9 cellular contexts compared by ENCODE assay signal in the genomic region with DNA sequence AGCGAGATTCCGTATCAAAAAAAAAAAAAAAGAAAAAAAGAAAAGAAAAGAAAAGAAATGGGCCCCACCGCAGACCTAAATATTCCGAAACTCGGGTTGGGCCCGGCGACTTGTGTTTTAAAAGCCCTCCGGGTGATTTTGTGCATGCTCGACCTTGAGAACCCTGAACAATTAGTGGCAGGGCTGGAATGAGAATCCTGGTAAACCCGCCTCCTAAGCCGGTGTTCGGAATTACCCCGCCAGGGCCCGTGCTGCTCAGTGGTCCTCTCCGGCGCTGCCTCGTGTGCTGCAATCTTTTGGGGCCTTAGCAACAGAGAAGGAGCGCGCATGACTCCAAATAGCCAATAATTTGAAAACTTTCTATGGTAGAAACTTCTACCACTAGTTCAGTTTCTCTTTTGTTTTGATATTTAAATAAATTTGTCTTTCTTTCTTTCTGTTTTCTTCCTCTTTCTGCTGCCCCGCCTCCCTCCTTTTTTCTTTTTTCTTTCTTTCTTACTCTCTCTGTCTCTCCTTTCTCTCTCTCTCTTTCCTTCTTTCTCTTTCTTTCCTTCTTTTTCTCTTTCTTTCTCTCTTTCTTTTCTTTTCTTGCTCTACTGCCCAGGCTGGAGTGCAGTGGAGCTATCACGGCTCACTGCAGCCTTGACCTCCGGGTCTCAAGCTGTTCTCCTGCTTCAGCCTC. TPM values are rescaled to one million over a fixed set of nuclear protein-coding genes. Genes with fewer than 3 reads are reported as not detected.
DNase-seq lines count a peak whose midpoint lies in the region; ATAC-seq and TF ChIP-seq lines count a peak whose summit lies in the region.
"Had no signal": no experiment of that assay in that cellular context is flagged by ENCODE, and none has a peak within 500 bp of the region (broad histone marks: within the 10 kb centered on the region; RNA-seq: fewer than 3 reads in every experiment).

No MANE protein-coding gene starts in this region.

- H3K36me3 ChIP-seq in psoas muscle (ENCODE audit: insufficient read depth in 1 of 2, low read depth in 1 of 2): no peaks in the 10 kb centered on the region
- H3K36me3 ChIP-seq in SK-N-SH (replicated peaks in 1 of 2; ENCODE audit: control insufficient read depth in 1 of 2, insufficient read depth in 2 of 2, low read length in 1 of 2): no peaks in the 10 kb centered on the region

- H3K27me3 ChIP-seq in psoas muscle (ENCODE audit: insufficient read depth in 3 of 3, low read length in 2 of 3): peaks cover 0 to 37% (median 15%) of the 10 kb centered on the region in 3 donors
- no peaks in the 10 kb centered on the region for H3K27me3 ChIP-seq in SK-N-SH (ENCODE audit: insufficient read depth)

- H2AFZ ChIP-seq in SK-N-SH (ENCODE audit: low read depth): no peak overlapping the region

- intact Hi-C loops in psoas muscle (cut with DNase I): no loop called here

- no peak overlapping the region for H3K27ac ChIP-seq in psoas muscle
- H3K27ac ChIP-seq in SK-N-SH (ENCODE audit: low read depth in 2 of 2, low read length in 1 of 2): no peak overlapping the region

- H3K4me3 ChIP-seq in epithelial cell of esophagus (ENCODE audit: low read length) (peak overlapping the region; percentile 50), psoas muscle (peak overlapping the region; percentile 73), SK-N-SH (ENCODE audit: low read depth in 2 of 2, low read length in 1 of 2) (no peak overlapping the region)

- no peak for TF ChIP-seq RAD21 in SK-N-SH (IDR thresholded peaks at IDR 0.05; ENCODE audit: low read length)

- H3K79me2 ChIP-seq in SK-N-SH (ENCODE audit: insufficient read depth): no peaks in the 10 kb centered on the region

- POLR2A ChIA-PET in SK-N-SH (lab: Yijun Ruan, JAX): interaction anchor here (1.2 to 1.4 kb wide), 2 partner anchors 21 to 51 kb away, joined by 3 to 4 read pairs; no protein-coding TSS in a partner anchor

- DNase-seq in DMS53 (lab: John Stamatoyannopoulos, UW): peak; percentile 76
- DNase-seq in SHP77 (lab: John Stamatoyannopoulos, UW): peak; percentile 43 to 46
- peak; percentile 53 for DNase-seq in epithelial cell of esophagus (ENCODE audit: low read depth)
- DNase-seq in psoas muscle: no peak
- DNase-seq in SK-N-SH: no peak
- DNase-seq in putamen (ENCODE audit: low spot score): no peak

- H3K9me3 ChIP-seq in psoas muscle: no peaks in the 10 kb centered on the region
- no peaks in the 10 kb centered on the region for H3K9me3 ChIP-seq in SK-N-SH

- H3F3A ChIP-seq in SK-N-SH (replicated peaks; ENCODE audit: insufficient read depth): peaks cover 23% of the 10 kb centered on the region

- no peak overlapping the region for H3K4me2 ChIP-seq in SK-N-SH

- no peaks in the 10 kb centered on the region for H3K9me2 ChIP-seq in SK-N-SH

- CTCF ChIA-PET in SK-N-SH (lab: Yijun Ruan, JAX): interaction anchor here (0.9 to 2.3 kb wide), 2 partner anchors 28 to 100 kb away, joined by 3 to 7 read pairs; no protein-coding TSS in a partner anchor

- no peak overlapping the region for H3K9ac ChIP-seq in SK-N-SH

- TF ChIP-seq EP300 in SK-N-SH (IDR thresholded peaks at IDR 0.05; ENCODE audit: borderline replicate concordance in 1 of 2, low read depth in 1 of 2, low read length in 1 of 2): no peak

- ATAC-seq in GM19452 (IDR thresholded peaks at IDR 0.05; ENCODE audit: unreplicated experiment) (peak; percentile 37), psoas muscle (peak in 1 of 4 donors; percentile 39), GM18867 (IDR thresholded peaks at IDR 0.05; ENCODE audit: unreplicated experiment) (no peak)

- H4K20me1 ChIP-seq in SK-N-SH (ENCODE audit: insufficient read depth): no peaks in the 10 kb centered on the region

- WGBS in psoas muscle, 3 donors: 60 to 67% (median 66%) methylated on average over 21 to 22 of the region's 22 CpGs
- 95% methylated on average over 21 of the region's 22 CpGs for WGBS in SK-N-SH (ENCODE audit: low lambda C conversion rate)

- H3K4me1 ChIP-seq in psoas muscle (peaks cover 3% of the 10 kb centered on the region), SK-N-SH (ENCODE audit: control insufficient read depth in 1 of 2, insufficient read depth in 2 of 2, low read depth in 1 of 2, low read length in 1 of 2) (peaks cover 4 to 48% of the 10 kb centered on the region in 2 experiments; a peak in 2 of 4 replicates)

- no peak for TF ChIP-seq CTCF in epithelial cell of esophagus (IDR thresholded peaks at IDR 0.05; ENCODE audit: insufficient read depth, low read depth, low read length, missing control alignments)
- no peak for TF ChIP-seq CTCF in psoas muscle (IDR thresholded peaks at IDR 0.05)
- no peak for TF ChIP-seq CTCF in SK-N-SH (IDR thresholded peaks at IDR 0.05)

TF ChIP-seq in SK-N-SH, 30 proteins besides CTCF, POLR2A, EP300 and RAD21:
- TF ChIP-seq NRF1 (IDR thresholded peaks at IDR 0.05; ENCODE audit: low read depth, low read length): no peak
- TF ChIP-seq YY1 (IDR thresholded peaks at IDR 0.05; ENCODE audit: low read depth): no peak
- TF ChIP-seq TCF12 (IDR thresholded peaks at IDR 0.05): no peak
- TF ChIP-seq, protein P1, sequence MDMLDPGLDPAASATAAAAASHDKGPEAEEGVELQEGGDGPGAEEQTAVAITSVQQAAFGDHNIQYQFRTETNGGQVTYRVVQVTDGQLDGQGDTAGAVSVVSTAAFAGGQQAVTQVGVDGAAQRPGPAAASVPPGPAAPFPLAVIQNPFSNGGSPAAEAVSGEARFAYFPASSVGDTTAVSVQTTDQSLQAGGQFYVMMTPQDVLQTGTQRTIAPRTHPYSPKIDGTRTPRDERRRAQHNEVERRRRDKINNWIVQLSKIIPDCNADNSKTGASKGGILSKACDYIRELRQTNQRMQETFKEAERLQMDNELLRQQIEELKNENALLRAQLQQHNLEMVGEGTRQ (IDR thresholded peaks at IDR 0.05; ENCODE audit: borderline replicate concordance, low read depth, low read length): no peak
- no peak for TF ChIP-seq NFIC (IDR thresholded peaks at IDR 0.05; ENCODE audit: borderline replicate concordance)
- no peak for TF ChIP-seq RFX5 (IDR thresholded peaks at IDR 0.05; ENCODE audit: low read length)
- TF ChIP-seq FOSL2 (IDR thresholded peaks at IDR 0.05; ENCODE audit: borderline replicate concordance, low read depth): no peak
- TF ChIP-seq TAF1 (IDR thresholded peaks at IDR 0.05; ENCODE audit: borderline replicate concordance, low read depth, low read length): no peak
- TF ChIP-seq CHD2 (IDR thresholded peaks at IDR 0.05; ENCODE audit: low read length, partially characterized antibody): no peak
- TF ChIP-seq ZBTB33 (IDR thresholded peaks at IDR 0.05; ENCODE audit: borderline replicate concordance, low read depth): no peak
- TF ChIP-seq, protein P2, sequence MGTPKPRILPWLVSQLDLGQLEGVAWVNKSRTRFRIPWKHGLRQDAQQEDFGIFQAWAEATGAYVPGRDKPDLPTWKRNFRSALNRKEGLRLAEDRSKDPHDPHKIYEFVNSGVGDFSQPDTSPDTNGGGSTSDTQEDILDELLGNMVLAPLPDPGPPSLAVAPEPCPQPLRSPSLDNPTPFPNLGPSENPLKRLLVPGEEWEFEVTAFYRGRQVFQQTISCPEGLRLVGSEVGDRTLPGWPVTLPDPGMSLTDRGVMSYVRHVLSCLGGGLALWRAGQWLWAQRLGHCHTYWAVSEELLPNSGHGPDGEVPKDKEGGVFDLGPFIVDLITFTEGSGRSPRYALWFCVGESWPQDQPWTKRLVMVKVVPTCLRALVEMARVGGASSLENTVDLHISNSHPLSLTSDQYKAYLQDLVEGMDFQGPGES (IDR thresholded peaks at IDR 0.05; ENCODE audit: low read depth, low read length): no peak
- TF ChIP-seq SMC3 (IDR thresholded peaks at IDR 0.05; ENCODE audit: low read depth, low read length): no peak
- no peak for TF ChIP-seq JUND (IDR thresholded peaks at IDR 0.05)
- no peak for TF ChIP-seq FOXJ3 (CRISPR knock-in tag; IDR thresholded peaks at IDR 0.05)

RNA-seq across cellular contexts. Expression of gene GALNT6, which starts 1.5 kb away (rescaled TPM):
- total RNA-seq in psoas muscle: 1 to 10 TPM in 2 of 4 donors, under 1 TPM in 2; 0.36 to 2.1 (median 0.84) TPM
- polyA plus RNA-seq in psoas muscle (under 1 TPM; 0.10 to 0.40 (median 0.14) TPM), SK-N-SH (2012; rRNA removed) (0.47 and 0.74 TPM in 2 replicates)
- 0.39 and 0.72 TPM in 2 replicates for polyA plus RNA-seq in SK-N-SH (2012; cell fraction: cytosol; rRNA removed)
- polyA plus RNA-seq in SK-N-SH (2012; cell fraction: nucleus; rRNA removed): 0.19 and 0.51 TPM in 2 replicates
- total RNA-seq: LHCN-M2 had no signal

RNA-seq across cellular contexts. Expression of gene SLC4A8, which starts 31.9 kb away (rescaled TPM):
- under 1 TPM in 3 of 4 donors, not detected in 1; 0.02 to 0.91 (median 0.16) TPM for total RNA-seq in psoas muscle
- under 1 TPM; 0.03 to 0.23 (median 0.03) TPM for polyA plus RNA-seq in psoas muscle
- polyA plus RNA-seq in SK-N-SH (2012; rRNA removed): 3.6 and 5.2 TPM in 2 replicates
- 3.9 TPM in 2 replicates for polyA plus RNA-seq in SK-N-SH (2012; cell fraction: cytosol; rRNA removed)
- polyA plus RNA-seq in SK-N-SH (2012; cell fraction: nucleus; rRNA removed): 4.2 and 4.9 TPM in 2 replicates

RNA-seq across cellular contexts. Expression of gene CELA1, which starts 46.2 kb away (rescaled TPM):
- total RNA-seq in psoas muscle: not detected
- polyA plus RNA-seq in psoas muscle (not detected), SK-N-SH (2012; rRNA removed) (0.05 TPM in 1 of 2 replicates, not detected in the other)
- 0.03 and 0.04 TPM in 2 replicates for polyA plus RNA-seq in SK-N-SH (2012; cell fraction: cytosol; rRNA removed)
- not detected in 2 replicates for polyA plus RNA-seq in SK-N-SH (2012; cell fraction: nucleus; rRNA removed)
- total RNA-seq: LHCN-M2 had no signal

Comparison
In these comparisons a context has a peak if more than half of its experiments do, and no peak if none do; other contexts are left out.
1. DNase-seq: peak in DMS53 (single experiment), SHP77 (2 of 2) and epithelial cell of esophagus (single experiment); none in psoas muscle (0 of 2), SK-N-SH (single experiment) and putamen (single experiment).
2. H3K4me3 ChIP-seq: peak in epithelial cell of esophagus (single experiment) and psoas muscle (single experiment); none in SK-N-SH (0 of 2).